17 cellular contexts compared by ENCODE assay signal in the genomic region with DNA sequence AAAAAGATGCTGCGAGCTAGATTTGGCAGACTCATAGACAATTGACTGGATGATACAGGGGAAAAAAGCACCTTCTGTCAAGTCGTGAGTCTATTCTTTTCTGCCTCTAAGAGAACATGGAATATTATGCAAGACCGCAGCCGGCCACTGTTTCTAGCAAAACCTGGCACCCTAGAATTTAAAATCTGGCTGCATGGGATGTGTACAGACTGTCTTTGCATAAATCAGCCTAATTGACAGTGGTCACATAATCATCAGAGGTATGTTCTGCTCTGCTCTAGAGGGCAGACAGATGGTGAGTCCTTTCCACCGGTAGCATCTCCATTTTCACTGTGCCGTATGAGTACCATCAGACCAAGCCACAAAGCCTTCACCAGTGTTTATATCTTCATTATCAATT.
"Had no signal": no experiment of that assay in that cellular context is flagged by ENCODE, and none has a peak within 500 bp of the region (broad histone marks: within the 10 kb centered on the region; RNA-seq: fewer than 3 reads in every experiment).

No MANE protein-coding gene starts in this region.

- DNase-seq: dermis blood vessel endothelial cell; esophagus squamous epithelium; foreskin fibroblast; immature natural killer cell; kidney; left colon; left ventricle myocardium superior; mesendoderm; naive B cell; psoas muscle; right lobe of liver; stimulated activated CD4-positive, alpha-beta T cell treated with anti-CD3 and anti-CD28 coated beads, Interleukin-4, amount 100 ng/mL, for 1 hour; stimulated activated CD8-positive, alpha-beta memory T cell treated with anti-CD3 and anti-CD28 coated beads, Interleukin-4, amount 100 ng/mL, for 48 hours; testis; upper lobe of right lung had no signal

- ATAC-seq: gastroesophageal sphincter; left colon; left ventricle myocardium superior; psoas muscle; right lobe of liver; stimulated activated effector memory CD8-positive, alpha-beta T cell treated with anti-CD3 and anti-CD28 coated beads, Interleukin-12 subunit alpha, Interleukin-12 subunit beta, amount 100 ng/mL, for 72 hours; upper lobe of right lung had no signal
